ENCODE assay signal across 12 cellular contexts in genomic region chr21:34362136-34362444, GRCh38. TPM values are rescaled to one million over a fixed set of nuclear protein-coding genes. Genes with fewer than 3 reads are reported as not detected.
DNase-seq lines count a peak whose midpoint lies in the region; ATAC-seq and TF ChIP-seq lines count a peak whose summit lies in the region.
"Had no signal": no experiment of that assay in that cellular context is flagged by ENCODE, and none has a peak within 500 bp of the region (broad histone marks: within the 10 kb centered on the region; RNA-seq: fewer than 3 reads in every experiment).

No MANE protein-coding gene starts in this region.

- H3K4me1 ChIP-seq in tibial nerve = no peaks in the 10 kb centered on the region

- H3K9me3 Mint-ChIP-seq in stimulated activated naive CD8-positive, alpha-beta T cell treated with anti-CD3 and anti-CD28 coated beads, Interleukin-15, amount 100 ng/mL, for 72 hours = no peaks in the 10 kb centered on the region

- peak; percentile 26 for ATAC-seq in stimulated activated naive CD8-positive, alpha-beta T cell treated with anti-CD3 and anti-CD28 coated beads, Interleukin-15, amount 100 ng/mL, for 72 hours
- no peak for ATAC-seq in stimulated activated naive CD8-positive, alpha-beta T cell treated with anti-CD3 and anti-CD28 coated beads, Interleukin-15, Interleukin-2, amounts not matched to agents 100 U/mL and 50 U/mL, for 24 hours
- ATAC-seq in SK-N-SH treated with all-trans-retinoic acid at 6 μM for 48 hours = peak; percentile 37
- peak; percentile 49 for ATAC-seq in left lobe of liver
- ATAC-seq in HG02938 (IDR thresholded peaks at IDR 0.05; ENCODE audit: unreplicated experiment) = no peak

- H3K9me3 ChIP-seq in tibial nerve = no peaks in the 10 kb centered on the region

- WGBS in tibial nerve, 2 donors = 27 to 30% methylated on average over 3 of the region's 3 CpGs

- peaks cover 8% of the 10 kb centered on the region for H3K27me3 Mint-ChIP-seq in stimulated activated naive CD8-positive, alpha-beta T cell treated with anti-CD3 and anti-CD28 coated beads, Interleukin-15, amount 100 ng/mL, for 72 hours

- no peak for DNase-seq in stimulated activated naive CD8-positive, alpha-beta T cell treated with anti-CD3 and anti-CD28 coated beads, Interleukin-15, amount 100 ng/mL, for 72 hours
- DNase-seq in stimulated activated naive CD8-positive, alpha-beta T cell treated with anti-CD3 and anti-CD28 coated beads, Interleukin-15, Interleukin-2, amounts not matched to agents 100 U/mL and 50 U/mL, for 24 hours = no peak
- DNase-seq in left lobe of liver (ENCODE audit: low spot score) (no peak), HK-2 (ENCODE audit: unreplicated experiment) (no peak), tibial nerve (ENCODE audit: low spot score in 2 of 2) (no peak), NCI-H2196 (lab: John Stamatoyannopoulos, UW; ENCODE audit: unreplicated experiment) (no peak)

- no peaks in the 10 kb centered on the region for H3K27me3 ChIP-seq in tibial nerve

- H3K4me3 Mint-ChIP-seq in stimulated activated naive CD8-positive, alpha-beta T cell treated with anti-CD3 and anti-CD28 coated beads, Interleukin-15, amount 100 ng/mL, for 72 hours = no peak overlapping the region
- H3K4me3 Mint-ChIP-seq: activated T-cell treated with anti-CD3 and anti-CD28 coated beads, Interleukin-2, amount 50 U/mL, for 4 hours had no signal

- TF ChIP-seq EP300 in tibial nerve (IDR thresholded peaks at IDR 0.05) = no peak

- TF ChIP-seq CTCF in tibial nerve (IDR thresholded peaks at IDR 0.05) = no peak

- H3K27ac Mint-ChIP-seq in stimulated activated naive CD8-positive, alpha-beta T cell treated with anti-CD3 and anti-CD28 coated beads, Interleukin-15, amount 100 ng/mL, for 72 hours = no peak overlapping the region

- H3K36me3 ChIP-seq in tibial nerve = no peaks in the 10 kb centered on the region
- H3K36me3 ChIP-seq: heart left ventricle had no signal

- no peak for TF ChIP-seq POLR2A in tibial nerve (IDR thresholded peaks at IDR 0.05)

- no peak overlapping the region for H3K4me3 ChIP-seq in tibial nerve
- H3K4me3 ChIP-seq: heart left ventricle had no signal

- H3K27ac ChIP-seq in tibial nerve = no peak overlapping the region
- H3K27ac ChIP-seq: heart left ventricle had no signal

- H3K4me1 Mint-ChIP-seq in stimulated activated naive CD8-positive, alpha-beta T cell treated with anti-CD3 and anti-CD28 coated beads, Interleukin-15, amount 100 ng/mL, for 72 hours = peaks cover 11% of the 10 kb centered on the region

TF ChIP-seq in SK-N-SH treated with all-trans-retinoic acid at 6 μM for 48 hours, 23 proteins besides CTCF, POLR2A, EP300 and RAD21:
- TF ChIP-seq SNAI2 (CRISPR knock-in tag; IDR thresholded peaks at IDR 0.05) = no peak
- no peak for TF ChIP-seq ZC3H10 (CRISPR knock-in tag; IDR thresholded peaks at IDR 0.05)
- TF ChIP-seq ZFP30 (CRISPR knock-in tag; IDR thresholded peaks at IDR 0.05) = no peak
- no peak for TF ChIP-seq ZNF70 (CRISPR knock-in tag; IDR thresholded peaks at IDR 0.05)
- TF ChIP-seq ZNF8 (CRISPR knock-in tag; IDR thresholded peaks at IDR 0.05) = no peak
- no peak for TF ChIP-seq ARNTL (CRISPR knock-in tag; IDR thresholded peaks at IDR 0.05; ENCODE audit: borderline replicate concordance, low read depth)
- TF ChIP-seq RARB (CRISPR knock-in tag; IDR thresholded peaks at IDR 0.05) = no peak
- no peak for TF ChIP-seq PPARA (CRISPR knock-in tag; IDR thresholded peaks at IDR 0.05; ENCODE audit: borderline replicate concordance)
- TF ChIP-seq OSR1 (CRISPR knock-in tag; IDR thresholded peaks at IDR 0.05) = no peak
- TF ChIP-seq CSDC2 (CRISPR knock-in tag; IDR thresholded peaks at IDR 0.05) = no peak
- no peak for TF ChIP-seq BACH2 (CRISPR knock-in tag; IDR thresholded peaks at IDR 0.05; ENCODE audit: borderline replicate concordance)
- TF ChIP-seq ESRRG (CRISPR knock-in tag; IDR thresholded peaks at IDR 0.05) = no peak
- TF ChIP-seq CREB5 (CRISPR knock-in tag; IDR thresholded peaks at IDR 0.05; ENCODE audit: low read depth) = no peak
- TF ChIP-seq TCF4 (CRISPR knock-in tag; IDR thresholded peaks at IDR 0.05; ENCODE audit: borderline replicate concordance) = no peak
- no peak for TF ChIP-seq POU6F1 (CRISPR knock-in tag; IDR thresholded peaks at IDR 0.05; ENCODE audit: borderline replicate concordance, low read depth)

RNA-seq across cellular contexts. Expression of gene KCNE2, which starts 1.7 kb away (rescaled TPM):
- total RNA-seq in left lobe of liver (not detected), tibial nerve (1 to 10 TPM in 1 of 4 donors, under 1 TPM in 2, not detected in 1; 0.44 to 1.5 (median 0.59) TPM)
- total RNA-seq: activated CD4-positive, alpha-beta T cell treated with anti-CD3 and anti-CD28 coated beads for 36 hours; activated T-cell treated with anti-CD3 and anti-CD28 coated beads, Interleukin-2, amount 50 U/mL, for 4 hours; heart left ventricle; left ventricle myocardium superior had no signal

RNA-seq across cellular contexts. Expression of gene SMIM11, which starts 13.2 kb away (rescaled TPM):
- total RNA-seq in left lobe of liver (2.3 TPM), tibial nerve (10 to 100 TPM in 2 of 4 donors, 1 to 10 TPM in 2; 9.0 to 38.5 (median 12.4) TPM)

Comparison
In these comparisons a context has a peak if more than half of its experiments do, and no peak if none do; other contexts are left out.
1. ATAC-seq: peak in stimulated activated naive CD8-positive, alpha-beta T cell treated with anti-CD3 and anti-CD28 coated beads, Interleukin-15, amount 100 ng/mL, for 72 hours (single experiment), SK-N-SH treated with all-trans-retinoic acid at 6 μM for 48 hours (single experiment) and left lobe of liver (single experiment); none in stimulated activated naive CD8-positive, alpha-beta T cell treated with anti-CD3 and anti-CD28 coated beads, Interleukin-15, Interleukin-2, amounts not matched to agents 100 U/mL and 50 U/mL, for 24 hours (single experiment) and HG02938 (single experiment).